In genomic region chr9:126628146-126628545, GRCh38 we compare ENCODE assay signal across 1 cellular context.
TF ChIP-seq lines count a peak whose summit lies in the region.

No MANE protein-coding gene starts in this region.

TF ChIP-seq in H1, 55 proteins besides CTCF, POLR2A, EP300 and RAD21 (continued from another document):
- no peak for TF ChIP-seq EGR1 (IDR thresholded peaks at IDR 0.05; ENCODE audit: borderline replicate concordance, low read depth, low read length)
- TF ChIP-seq TBP (IDR thresholded peaks at IDR 0.05; ENCODE audit: low read depth, low read length), result no peak
- TF ChIP-seq NRF1 (IDR thresholded peaks at IDR 0.05; ENCODE audit: low read depth, low read length), result no peak
- no peak for TF ChIP-seq RXRA (IDR thresholded peaks at IDR 0.05; ENCODE audit: insufficient read depth, low read depth, low read length)
- no peak for TF ChIP-seq SP1 (IDR thresholded peaks at IDR 0.05; ENCODE audit: low read depth, low read length)
- TF ChIP-seq BRCA1 (IDR thresholded peaks at IDR 0.05; ENCODE audit: low read depth, low read length), result no peak
- no peak for TF ChIP-seq CHD7 (IDR thresholded peaks at IDR 0.05; ENCODE audit: insufficient replicate concordance, low read length)
- no peak for TF ChIP-seq CEBPB (IDR thresholded peaks at IDR 0.05; ENCODE audit: low read depth, low read length)
- no peak for TF ChIP-seq JUN (IDR thresholded peaks at IDR 0.05; ENCODE audit: low read depth, low read length)
- TF ChIP-seq BCL11A (IDR thresholded peaks at IDR 0.05; ENCODE audit: low read depth in 2 of 2, low read length in 2 of 2), result no peak
- no peak for TF ChIP-seq TEAD4 (IDR thresholded peaks at IDR 0.05; ENCODE audit: low read depth, low read length)
- no peak for TF ChIP-seq RNF2 (IDR thresholded peaks at IDR 0.05; ENCODE audit: borderline replicate concordance, low read depth, low read length, missing control alignments, poor library complexity, severe bottlenecking)
- no peak for TF ChIP-seq POLR2AphosphoS5 (IDR thresholded peaks at IDR 0.05; ENCODE audit: low read depth, low read length)
- no peak for TF ChIP-seq MAFK (IDR thresholded peaks at IDR 0.05; ENCODE audit: low read depth, low read length)
